In genomic region chr6:166412911-166413384, GRCh38 we compare ENCODE assay signal across 1 cellular context.
TF ChIP-seq lines count a peak whose summit lies in the region.

No MANE protein-coding gene starts in this region.

TF ChIP-seq in GM23338, 12 proteins besides CTCF, POLR2A, EP300 and RAD21 (continued from another document):
- TF ChIP-seq ZNF462 (CRISPR knock-in tag; IDR thresholded peaks at IDR 0.05) (no peak), EZH2 (IDR thresholded peaks at IDR 0.05; ENCODE audit: low read depth, unreplicated experiment) (no peak), EZH2phosphoT487 (IDR thresholded peaks at IDR 0.05; ENCODE audit: unreplicated experiment) (no peak)
